ENCODE assay signal across 23 cellular contexts in the genomic region with DNA sequence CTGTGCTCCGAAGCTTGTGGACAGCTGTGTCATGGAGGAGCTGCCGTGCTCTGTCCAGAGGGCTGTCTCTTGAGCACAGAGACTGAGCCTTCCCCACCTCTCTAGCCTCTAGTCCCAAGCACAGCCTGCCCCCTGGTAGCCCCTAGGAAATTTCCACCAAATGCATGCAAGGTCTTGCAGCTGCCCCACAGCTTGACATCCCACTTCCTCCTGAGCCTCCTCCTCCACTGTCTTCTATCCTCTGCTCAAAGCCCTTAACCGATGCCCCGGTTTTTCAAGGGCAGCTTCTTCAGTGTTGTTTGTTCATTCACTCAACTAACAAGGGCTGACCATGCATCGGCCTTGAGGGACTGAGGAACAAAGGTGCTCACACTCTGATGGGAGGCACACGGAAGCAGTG. TPM values are rescaled to one million over a fixed set of nuclear protein-coding genes. Genes with fewer than 3 reads are reported as not detected.
DNase-seq lines count a peak whose midpoint lies in the region; ATAC-seq, FAIRE-seq and TF ChIP-seq lines count a peak whose summit lies in the region.
"Had no signal": no experiment of that assay in that cellular context is flagged by ENCODE, and none has a peak within 500 bp of the region (broad histone marks: within the 10 kb centered on the region; RNA-seq: fewer than 3 reads in every experiment).

No MANE protein-coding gene starts in this region.

- no peak for ATAC-seq in GM12878
- ATAC-seq in GM18505 (IDR thresholded peaks at IDR 0.05; ENCODE audit: unreplicated experiment) = no peak
- ATAC-seq in HG03432 (IDR thresholded peaks at IDR 0.05; ENCODE audit: unreplicated experiment) = no peak
- ATAC-seq: GM23338 had no signal

- no peaks in the 10 kb centered on the region for H3K9me2 ChIP-seq in DOHH2 (replicated peaks; ENCODE audit: control insufficient read depth, low read length)
- H3K9me2 ChIP-seq: SK-N-SH had no signal

- TF ChIP-seq CTCF in DOHH2 (IDR thresholded peaks at IDR 0.05; ENCODE audit: low read depth, low read length, poor library complexity, severe bottlenecking) (no peak), GM12878 (IDR thresholded peaks at IDR 0.05 in 2 of 3, conservative IDR thresholded peaks at IDR 0.05 in 1 of 3; ENCODE audit: control insufficient read depth in 2 of 3, extremely low read depth in 1 of 3, insufficient read depth in 1 of 3, low read depth in 3 of 3, low read length in 3 of 3) (no peak)

- H3K4me1 ChIP-seq in DOHH2 (ENCODE audit: control insufficient read depth, low read length) (peaks cover 9% of the 10 kb centered on the region), GM12878 (ENCODE audit: control insufficient read depth, insufficient read depth, low read length) (no peaks in the 10 kb centered on the region)

- WGBS in GM12878 (ENCODE audit: insufficient coverage, insufficient replicate concordance, low lambda C conversion rate, missing lambda C conversion rate) = 49% methylated on average over 6 of the region's 6 CpGs

- TF ChIP-seq EP300 in GM12878 (IDR thresholded peaks at IDR 0.05; ENCODE audit: borderline replicate concordance in 1 of 2, control insufficient read depth in 1 of 2, low read depth in 2 of 2, low read length in 2 of 2) = no peak

- H2AFZ ChIP-seq in GM12878 (ENCODE audit: control insufficient read depth, low read depth, low read length) = no peak overlapping the region

- no TSS peak for BruUV-seq in GM12878 (replicated peaks; lab: Mats Ljungman, UMichigan)

- SMC1A ChIA-PET in GM12878 (lab: Charles Lee; ENCODE audit: uncharacterized antibody, unreplicated experiment) = interaction anchor here (1.0 to 1.5 kb wide), 3 partner anchors 11 to 222 kb away, joined by 4 to 5 read pairs (median 4); a partner anchor contains a TSS

- POLR2A ChIA-PET in GM12878 (lab: Charles Lee) = no interaction called here

- CTCF ChIA-PET in GM12878 (lab: Yijun Ruan, JAX) = interaction anchor here (1.1 to 3.0 kb wide), 5 partner anchors 18 to 234 kb away, joined by 3 to 11 read pairs (median 5); no protein-coding TSS in a partner anchor

- no peak overlapping the region for H3K4me3 ChIP-seq in DOHH2 (ENCODE audit: low read length)
- no peak overlapping the region for H3K4me3 ChIP-seq in GM12878
- H3K4me3 ChIP-seq: GM23338 had no signal

- intact Hi-C loops in GM12878 (cut with micrococcal nuclease; ENCODE audit: unreplicated experiment) = no loop called here

- no peaks in the 10 kb centered on the region for H3K36me3 ChIP-seq in DOHH2 (ENCODE audit: control insufficient read depth, low read length)
- H3K36me3 ChIP-seq in GM12878 (ENCODE audit: control insufficient read depth in 2 of 2, insufficient read depth in 2 of 2, low read length in 1 of 2) = no peaks in the 10 kb centered on the region

- H3K4me2 ChIP-seq in DOHH2 (ENCODE audit: low read length) (peak overlapping the region; percentile 31), GM12878 (ENCODE audit: control insufficient read depth, insufficient read depth) (no peak overlapping the region)
- H3K4me2 ChIP-seq: GM23338, KMS-11, SK-N-SH had no signal

- RAD21 ChIA-PET in GM12878 (lab: Charles Lee; ENCODE audit: unreplicated experiment) = interaction anchor here (0.7 to 1.9 kb wide), 4 partner anchors 15 to 228 kb away, joined by 3 to 5 read pairs (median 4); a partner anchor contains a TSS

- in situ Hi-C loops in GM12878 (cut with MboI) = no loop called here

- H3K27me3 ChIP-seq in DOHH2 (ENCODE audit: control insufficient read depth, low read length) = peaks cover 11% of the 10 kb centered on the region; the same call in 1 of the 2 replicates
- H3K27me3 ChIP-seq in GM12878 (replicated peaks in 1 of 2; ENCODE audit: control insufficient read depth in 2 of 2, insufficient read depth in 2 of 2, low read length in 1 of 2) = peaks cover 0 to 3% of the 10 kb centered on the region in 2 experiments; a peak in 3 of 4 replicates

- no peak overlapping the region for H3K9ac ChIP-seq in GM12878 (ENCODE audit: control insufficient read depth, insufficient read depth, low read length)
- H3K9ac ChIP-seq: KMS-11, SK-N-SH had no signal

- H4K20me1 ChIP-seq in DOHH2 (ENCODE audit: control insufficient read depth, insufficient read depth, low read depth, low read length) (no peaks in the 10 kb centered on the region), GM12878 (ENCODE audit: control insufficient read depth, insufficient read depth) (no peaks in the 10 kb centered on the region)

- H3K79me2 ChIP-seq in DOHH2 (ENCODE audit: control insufficient read depth, low read length) (no peaks in the 10 kb centered on the region), GM12878 (ENCODE audit: control insufficient read depth, insufficient read depth, low read length) (no peaks in the 10 kb centered on the region)

- DNase-seq in Kasumi-1 (lab: John Stamatoyannopoulos, UW) = peak; percentile 67 to 72
- DNase-seq in NOMO-1 treated with dmso at 0.1 percent for 144 hours (lab: John Stamatoyannopoulos, UW; ENCODE audit: unreplicated experiment) = peak; percentile 40
- no peak for DNase-seq in GM12878 (ENCODE audit: low read depth, low spot score)
- DNase-seq in HPDE6-E6E7 (ENCODE audit: extremely low spot score) = no peak
- DNase-seq in erythroblast (lab: John Stamatoyannopoulos, UW) = no peak
- DNase-seq: C1 segment of cervical spinal cord, GF-D8, HCEC 1CT, NCI-H1105 treated with DMSO at 0.1 percent for 48 hours, NCI-H187, NCI-H2107, NCI-H226, NCI-H524 treated with DMSO at 0.1 percent for 48 hours, OCI-M1, Right ventricle myocardium superior, SK-N-SH had no signal

- no peaks in the 10 kb centered on the region for H3K9me3 ChIP-seq in DOHH2 (ENCODE audit: control insufficient read depth, insufficient read depth, low read length)
- no peaks in the 10 kb centered on the region for H3K9me3 ChIP-seq in GM12878 (replicated peaks; ENCODE audit: control insufficient read depth, insufficient read depth, low read length)
- H3K9me3 ChIP-seq: SK-N-SH had no signal

- H3F3A ChIP-seq in DOHH2 (ENCODE audit: control insufficient read depth, insufficient read depth) = no peaks in the 10 kb centered on the region

- H3K27ac ChIP-seq in DOHH2 (ENCODE audit: low read depth, low read length) (no peak overlapping the region), GM12878 (ENCODE audit: control insufficient read depth, insufficient read depth) (no peak overlapping the region)
- H3K27ac ChIP-seq: KMS-11 had no signal

- FAIRE-seq in GM12878 (lab: Jason Lieb, UNC) = no peak

- TF ChIP-seq RAD21 in GM12878 (IDR thresholded peaks at IDR 0.05; ENCODE audit: insufficient read depth, low read depth, low read length) = no peak

- no peak for TF ChIP-seq POLR2A in GM12878 (IDR thresholded peaks at IDR 0.05; ENCODE audit: low read depth, low read length)
- TF ChIP-seq POLR2A in GM18505 (IDR thresholded peaks at IDR 0.05; ENCODE audit: borderline replicate concordance, extremely low read depth, insufficient read depth, insufficient read length) = no peak
- no peak for TF ChIP-seq POLR2A in erythroblast (IDR thresholded peaks at IDR 0.05; ENCODE audit: low read length)

RNA-seq across cellular contexts. Expression of a gene that starts 20.6 kb away (rescaled TPM):
- not detected in 2 replicates for total RNA-seq in GM12878 (2013; cell fraction: nucleolus; rRNA removed)
- total RNA-seq in GM12878 (2014; rRNA removed) = not detected in 2 replicates
- not detected in 2 replicates for total RNA-seq in GM12878 (2014; rRNA removed; fragmentation: Illumina TruSeq; extraction: Trizol)
- not detected in 2 replicates for total RNA-seq in GM12878 (2021)
- polyA plus RNA-seq in GM12878 (2011; ENCODE audit: low read depth) = not detected
- not detected in 2 replicates for polyA plus RNA-seq in GM12878 (2011; rRNA removed)
- polyA plus RNA-seq in GM12878 (2011; cell fraction: cytosol; rRNA removed) = not detected in 2 replicates
- polyA plus RNA-seq in GM12878 (2011; cell fraction: nucleus; rRNA removed) = 0.10 and 0.13 TPM in 2 replicates
- not detected in 2 replicates for polyA plus RNA-seq in GM12878 (2012)
- polyA plus RNA-seq in GM12878 (2014; fragmentation: Illumina TruSeq; extraction: Trizol) = not detected in 2 replicates
- not detected for polyA plus RNA-seq in GM12878 (2014; fragmentation: Nextera tagmentation; extraction: Ambion mirVana)
- not detected in 2 replicates for polyA plus RNA-seq in GM12878 (2014; rRNA removed)
- polyA plus RNA-seq in GM12878 (2016; fragmentation: Nextera tagmentation; extraction: Ambion mirVana) = not detected
- polyA minus RNA-seq in GM12878 (2011; rRNA and poly(A)+ RNA removed) = not detected in 2 replicates
- not detected in 2 replicates for polyA minus RNA-seq in GM12878 (2011; cell fraction: cytosol; rRNA and poly(A)+ RNA removed)
- not detected in 2 replicates for polyA minus RNA-seq in GM12878 (2011; cell fraction: nucleus; rRNA and poly(A)+ RNA removed)
- total RNA-seq: Daoy, GM23338, MCF 10A, Right ventricle myocardium superior had no signal
- polyA plus RNA-seq: GM23338, SK-N-SH had no signal

RNA-seq across cellular contexts. Expression of a gene that starts 22.9 kb away (rescaled TPM):
- total RNA-seq in GM12878 (2013; cell fraction: nucleolus; rRNA removed) = 36.9 and 39.1 TPM in 2 replicates
- total RNA-seq in GM12878 (2014; rRNA removed) = 156 and 170 TPM in 2 replicates
- total RNA-seq in GM12878 (2014; rRNA removed; fragmentation: Illumina TruSeq; extraction: Trizol) = 64.1 and 65.9 TPM in 2 replicates
- total RNA-seq in GM12878 (2021) = 123 and 132 TPM in 2 replicates
- 589 TPM for polyA plus RNA-seq in GM12878 (2011; ENCODE audit: low read depth)
- 418 and 444 TPM in 2 replicates for polyA plus RNA-seq in GM12878 (2011; rRNA removed)
- polyA plus RNA-seq in GM12878 (2011; cell fraction: cytosol; rRNA removed) = 364 and 484 TPM in 2 replicates
- 91.8 and 159 TPM in 2 replicates for polyA plus RNA-seq in GM12878 (2011; cell fraction: nucleus; rRNA removed)
- 261 and 302 TPM in 2 replicates for polyA plus RNA-seq in GM12878 (2012)
- polyA plus RNA-seq in GM12878 (2014; fragmentation: Illumina TruSeq; extraction: Trizol) = 157 and 164 TPM in 2 replicates
- polyA plus RNA-seq in GM12878 (2014; fragmentation: Nextera tagmentation; extraction: Ambion mirVana) = 100 to 1,000 TPM; 474 to 613 TPM
- polyA plus RNA-seq in GM12878 (2014; rRNA removed) = 289 and 299 TPM in 2 replicates
- polyA plus RNA-seq in GM12878 (2016; fragmentation: Nextera tagmentation; extraction: Ambion mirVana) = 100 to 1,000 TPM; 332 to 351 TPM
- 99.3 and 113 TPM in 2 replicates for polyA minus RNA-seq in GM12878 (2011; rRNA and poly(A)+ RNA removed)
- polyA minus RNA-seq in GM12878 (2011; cell fraction: cytosol; rRNA and poly(A)+ RNA removed) = 35.9 and 39.6 TPM in 2 replicates
- polyA minus RNA-seq in GM12878 (2011; cell fraction: nucleus; rRNA and poly(A)+ RNA removed) = 32.1 and 32.4 TPM in 2 replicates

RNA-seq across cellular contexts. Expression of a gene that starts 39.5 kb away (rescaled TPM):
- 2.3 and 3.2 TPM in 2 replicates for total RNA-seq in GM12878 (2013; cell fraction: nucleolus; rRNA removed)
- 0.17 and 0.22 TPM in 2 replicates for total RNA-seq in GM12878 (2014; rRNA removed)
- 0.09 and 0.13 TPM in 2 replicates for total RNA-seq in GM12878 (2014; rRNA removed; fragmentation: Illumina TruSeq; extraction: Trizol)
- total RNA-seq in GM12878 (2021) = not detected in 2 replicates
- 0.39 TPM for polyA plus RNA-seq in GM12878 (2011; ENCODE audit: low read depth)
- 0.57 and 0.95 TPM in 2 replicates for polyA plus RNA-seq in GM12878 (2011; rRNA removed)
- polyA plus RNA-seq in GM12878 (2011; cell fraction: cytosol; rRNA removed) = 0.18 and 0.27 TPM in 2 replicates
- 0.44 and 0.76 TPM in 2 replicates for polyA plus RNA-seq in GM12878 (2011; cell fraction: nucleus; rRNA removed)
- 0.48 and 0.62 TPM in 2 replicates for polyA plus RNA-seq in GM12878 (2012)
- polyA plus RNA-seq in GM12878 (2014; fragmentation: Illumina TruSeq; extraction: Trizol) = 0.26 and 0.52 TPM in 2 replicates
- under 1 TPM; 0.15 to 0.45 TPM for polyA plus RNA-seq in GM12878 (2014; fragmentation: Nextera tagmentation; extraction: Ambion mirVana)
- 0.08 and 0.26 TPM in 2 replicates for polyA plus RNA-seq in GM12878 (2014; rRNA removed)
- polyA plus RNA-seq in GM12878 (2016; fragmentation: Nextera tagmentation; extraction: Ambion mirVana) = 1 to 10 TPM; 2.1 to 2.2 TPM
- 0.36 and 0.88 TPM in 2 replicates for polyA minus RNA-seq in GM12878 (2011; rRNA and poly(A)+ RNA removed)
- polyA minus RNA-seq in GM12878 (2011; cell fraction: cytosol; rRNA and poly(A)+ RNA removed) = not detected in 2 replicates
- polyA minus RNA-seq in GM12878 (2011; cell fraction: nucleus; rRNA and poly(A)+ RNA removed) = 0.38 TPM in 1 of 2 replicates, not detected in the other

Comparison
In these comparisons a context has a peak if more than half of its experiments do, and no peak if none do; other contexts are left out.
1. DNase-seq: peak in Kasumi-1 (2 of 2) and NOMO-1 treated with dmso at 0.1 percent for 144 hours (single experiment); none in GM12878 (single experiment), HPDE6-E6E7 (single experiment) and erythroblast (0 of 2).